ENCODE assay signal across 8 cellular contexts in the genomic region with DNA sequence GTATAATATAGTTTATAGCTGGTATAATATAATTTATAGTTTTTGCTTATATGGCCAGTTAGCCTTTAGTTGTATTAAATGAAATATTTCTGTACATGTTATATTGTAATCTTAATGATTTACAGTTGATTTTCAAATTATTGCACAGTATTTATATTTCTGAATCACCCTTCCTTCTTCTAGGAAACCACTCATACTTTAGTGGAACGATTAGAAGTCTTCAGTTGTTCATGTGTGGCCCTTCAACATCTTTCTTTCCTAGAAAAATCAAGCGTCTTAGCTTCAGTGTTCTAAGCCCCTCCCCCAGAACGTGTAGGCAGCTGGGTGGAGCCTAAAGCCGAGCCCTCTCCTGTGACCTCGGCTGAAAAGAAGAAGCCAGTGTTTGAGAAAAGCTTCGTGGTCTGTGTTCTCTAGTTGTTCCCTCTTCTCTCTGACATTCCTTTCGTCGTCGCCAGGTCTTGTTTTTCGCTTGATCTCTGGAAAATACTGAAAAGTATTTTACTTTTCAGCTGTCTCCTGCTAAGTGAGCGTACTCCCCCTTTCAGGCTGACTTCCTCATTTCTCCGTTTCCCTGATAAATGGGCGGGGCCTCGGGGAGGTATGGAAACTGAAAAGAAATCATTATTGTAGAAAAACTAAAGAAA. TPM values are rescaled to one million over a fixed set of nuclear protein-coding genes. Genes with fewer than 3 reads are reported as not detected.
DNase-seq lines count a peak whose midpoint lies in the region; ATAC-seq and TF ChIP-seq lines count a peak whose summit lies in the region.

A gene with protein sequence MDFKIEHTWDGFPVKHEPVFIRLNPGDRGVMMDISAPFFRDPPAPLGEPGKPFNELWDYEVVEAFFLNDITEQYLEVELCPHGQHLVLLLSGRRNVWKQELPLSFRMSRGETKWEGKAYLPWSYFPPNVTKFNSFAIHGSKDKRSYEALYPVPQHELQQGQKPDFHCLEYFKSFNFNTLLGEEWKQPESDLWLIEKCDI (plus strand): TSS at position 342 of the 644 bp plus-strand sequence. CDS start 6,459 bp downstream, outside the sequence.

- H3K36me3 Mint-ChIP-seq in dendritic cell treated with granulocyte-macrophage colony-stimulating factor and Interleukin-4, amounts not matched to agents 40 ng/mL and 50 ng/mL, for 4 days (ENCODE audit: low read depth) = peaks cover 6% of the 10 kb centered on the region

- TF ChIP-seq CTCF in left lung (IDR thresholded peaks at IDR 0.05) = no peak

- H3K27me3 Mint-ChIP-seq in dendritic cell treated with granulocyte-macrophage colony-stimulating factor and Interleukin-4, amounts not matched to agents 40 ng/mL and 50 ng/mL, for 4 days = no peaks in the 10 kb centered on the region

- ATAC-seq in HG02973 (IDR thresholded peaks at IDR 0.05; ENCODE audit: unreplicated experiment) = peak; percentile 45
- ATAC-seq in left lung = peak; percentile 66

- peak within 1 kb of the TSS; percentile 99 for H3K27ac Mint-ChIP-seq in dendritic cell treated with granulocyte-macrophage colony-stimulating factor and Interleukin-4, amounts not matched to agents 40 ng/mL and 50 ng/mL, for 4 days

- intact Hi-C loops in dendritic cell treated with granulocyte-macrophage colony-stimulating factor and Interleukin-4, amounts not matched to agents 40 ng/mL and 50 ng/mL, for 4 days (cut with micrococcal nuclease) = loop anchor here (2.0 to 10.0 kb wide), 4 partner anchors 231 to 1461 kb away; partner anchors contain the start of gene INTU
- intact Hi-C loops in left lung (cut with DNase I) = no loop called here

- H3K4me1 Mint-ChIP-seq in dendritic cell treated with granulocyte-macrophage colony-stimulating factor and Interleukin-4, amounts not matched to agents 40 ng/mL and 50 ng/mL, for 4 days (ENCODE audit: low read depth) = peaks cover 30% of the 10 kb centered on the region

- no peaks in the 10 kb centered on the region for H3K36me3 ChIP-seq in left lung

- H3K4me3 Mint-ChIP-seq in dendritic cell treated with granulocyte-macrophage colony-stimulating factor and Interleukin-4, amounts not matched to agents 40 ng/mL and 50 ng/mL, for 4 days = peak within 1 kb of the TSS; percentile 95

- no peaks in the 10 kb centered on the region for H3K27me3 ChIP-seq in left lung

- H3K4me1 ChIP-seq in left lung = peaks cover 7 to 47% of the 10 kb centered on the region in 2 donors

- H3K9me3 ChIP-seq in left lung = no peaks in the 10 kb centered on the region

- peak; percentile 19 for DNase-seq in NCI-H82 (lab: John Stamatoyannopoulos, UW)
- DNase-seq in NCI-H82 treated with DMSO at 0.1 percent for 48 hours (lab: John Stamatoyannopoulos, UW; ENCODE audit: unreplicated experiment) = no peak
- DNase-seq in NCI-H446 treated with DMSO at 0.1 percent for 48 hours (lab: John Stamatoyannopoulos, UW) = peak; percentile 17
- DNase-seq in activated CD4-positive, alpha-beta T cell treated with anti-CD3 and anti-CD28 coated beads for 48 hours = peak; percentile 83
- peak; percentile 82 to 89 for DNase-seq in left lung
- DNase-seq in stimulated activated CD4-positive, alpha-beta T cell treated with anti-CD3 and anti-CD28 coated beads, Interleukin-4, amount 100 ng/mL, for 1 hour = peak; percentile 76

- H3K4me3 ChIP-seq in left lung = peak within 1 kb of the TSS; percentile 38 to 62

- H3K9me3 Mint-ChIP-seq in dendritic cell treated with granulocyte-macrophage colony-stimulating factor and Interleukin-4, amounts not matched to agents 40 ng/mL and 50 ng/mL, for 4 days = no peaks in the 10 kb centered on the region

- H3K27ac ChIP-seq in left lung = peak within 1 kb of the TSS; percentile 91 to 93

RNA-seq across cellular contexts. Expression of the gene that starts here (rescaled TPM):
- 10 to 100 TPM; 11.0 to 12.9 TPM for total RNA-seq in left lung
